1 cellular context compared by ENCODE assay signal in the genomic region with DNA sequence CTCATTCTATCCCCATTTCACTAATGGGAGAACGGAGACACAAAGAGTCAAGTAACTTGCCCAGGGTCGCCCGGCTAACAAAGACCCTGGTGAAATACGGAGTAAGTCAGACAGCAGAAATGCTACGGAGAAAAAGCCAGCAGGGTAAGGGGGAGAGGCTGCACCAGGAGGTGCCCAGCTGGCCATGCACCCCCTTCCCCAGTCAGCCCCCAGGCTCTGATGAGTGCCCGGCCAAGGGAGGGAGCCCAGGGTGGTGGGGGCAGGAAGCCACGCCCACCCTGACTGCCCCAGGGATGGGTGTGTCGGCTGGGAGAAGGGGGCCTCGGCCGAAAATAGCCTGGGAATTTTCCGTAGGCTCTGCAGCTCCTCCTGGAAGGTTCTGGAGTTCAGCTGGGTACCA.
TF ChIP-seq lines count a peak whose summit lies in the region.

No MANE protein-coding gene starts in this region.

TF ChIP-seq in HCT116, 20 proteins besides CTCF, POLR2A, EP300 and RAD21 (continued from another document):
- TF ChIP-seq, protein P1, sequence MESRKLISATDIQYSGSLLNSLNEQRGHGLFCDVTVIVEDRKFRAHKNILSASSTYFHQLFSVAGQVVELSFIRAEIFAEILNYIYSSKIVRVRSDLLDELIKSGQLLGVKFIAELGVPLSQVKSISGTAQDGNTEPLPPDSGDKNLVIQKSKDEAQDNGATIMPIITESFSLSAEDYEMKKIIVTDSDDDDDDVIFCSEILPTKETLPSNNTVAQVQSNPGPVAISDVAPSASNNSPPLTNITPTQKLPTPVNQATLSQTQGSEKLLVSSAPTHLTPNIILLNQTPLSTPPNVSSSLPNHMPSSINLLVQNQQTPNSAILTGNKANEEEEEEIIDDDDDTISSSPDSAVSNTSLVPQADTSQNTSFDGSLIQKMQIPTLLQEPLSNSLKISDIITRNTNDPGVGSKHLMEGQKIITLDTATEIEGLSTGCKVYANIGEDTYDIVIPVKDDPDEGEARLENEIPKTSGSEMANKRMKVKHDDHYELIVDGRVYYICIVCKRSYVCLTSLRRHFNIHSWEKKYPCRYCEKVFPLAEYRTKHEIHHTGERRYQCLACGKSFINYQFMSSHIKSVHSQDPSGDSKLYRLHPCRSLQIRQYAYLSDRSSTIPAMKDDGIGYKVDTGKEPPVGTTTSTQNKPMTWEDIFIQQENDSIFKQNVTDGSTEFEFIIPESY (IDR thresholded peaks at IDR 0.05; ENCODE audit: extremely low read depth, insufficient replicate concordance, low read length) = no peak
- no peak for TF ChIP-seq EGR1 (IDR thresholded peaks at IDR 0.05; ENCODE audit: low read depth)
- no peak for TF ChIP-seq FOSL1 (IDR thresholded peaks at IDR 0.05; ENCODE audit: low read depth)
- TF ChIP-seq, protein P2, sequence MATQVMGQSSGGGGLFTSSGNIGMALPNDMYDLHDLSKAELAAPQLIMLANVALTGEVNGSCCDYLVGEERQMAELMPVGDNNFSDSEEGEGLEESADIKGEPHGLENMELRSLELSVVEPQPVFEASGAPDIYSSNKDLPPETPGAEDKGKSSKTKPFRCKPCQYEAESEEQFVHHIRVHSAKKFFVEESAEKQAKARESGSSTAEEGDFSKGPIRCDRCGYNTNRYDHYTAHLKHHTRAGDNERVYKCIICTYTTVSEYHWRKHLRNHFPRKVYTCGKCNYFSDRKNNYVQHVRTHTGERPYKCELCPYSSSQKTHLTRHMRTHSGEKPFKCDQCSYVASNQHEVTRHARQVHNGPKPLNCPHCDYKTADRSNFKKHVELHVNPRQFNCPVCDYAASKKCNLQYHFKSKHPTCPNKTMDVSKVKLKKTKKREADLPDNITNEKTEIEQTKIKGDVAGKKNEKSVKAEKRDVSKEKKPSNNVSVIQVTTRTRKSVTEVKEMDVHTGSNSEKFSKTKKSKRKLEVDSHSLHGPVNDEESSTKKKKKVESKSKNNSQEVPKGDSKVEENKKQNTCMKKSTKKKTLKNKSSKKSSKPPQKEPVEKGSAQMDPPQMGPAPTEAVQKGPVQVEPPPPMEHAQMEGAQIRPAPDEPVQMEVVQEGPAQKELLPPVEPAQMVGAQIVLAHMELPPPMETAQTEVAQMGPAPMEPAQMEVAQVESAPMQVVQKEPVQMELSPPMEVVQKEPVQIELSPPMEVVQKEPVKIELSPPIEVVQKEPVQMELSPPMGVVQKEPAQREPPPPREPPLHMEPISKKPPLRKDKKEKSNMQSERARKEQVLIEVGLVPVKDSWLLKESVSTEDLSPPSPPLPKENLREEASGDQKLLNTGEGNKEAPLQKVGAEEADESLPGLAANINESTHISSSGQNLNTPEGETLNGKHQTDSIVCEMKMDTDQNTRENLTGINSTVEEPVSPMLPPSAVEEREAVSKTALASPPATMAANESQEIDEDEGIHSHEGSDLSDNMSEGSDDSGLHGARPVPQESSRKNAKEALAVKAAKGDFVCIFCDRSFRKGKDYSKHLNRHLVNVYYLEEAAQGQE (IDR thresholded peaks at IDR 0.05; ENCODE audit: low read depth) = no peak
- TF ChIP-seq ELF1 (IDR thresholded peaks at IDR 0.05; ENCODE audit: borderline replicate concordance, low read depth) = no peak
- TF ChIP-seq, protein P3, sequence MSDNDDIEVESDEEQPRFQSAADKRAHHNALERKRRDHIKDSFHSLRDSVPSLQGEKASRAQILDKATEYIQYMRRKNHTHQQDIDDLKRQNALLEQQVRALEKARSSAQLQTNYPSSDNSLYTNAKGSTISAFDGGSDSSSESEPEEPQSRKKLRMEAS (IDR thresholded peaks at IDR 0.05) = no peak
- no peak for TF ChIP-seq ZFX (IDR thresholded peaks at IDR 0.05)
- no peak for TF ChIP-seq EZH2phosphoT487 (IDR thresholded peaks at IDR 0.05; ENCODE audit: borderline replicate concordance)
- no peak for TF ChIP-seq SP1 (IDR thresholded peaks at IDR 0.05; ENCODE audit: low read depth)
- no peak for TF ChIP-seq CBX3 (IDR thresholded peaks at IDR 0.05; ENCODE audit: low read depth)
- TF ChIP-seq TCF7L2 (IDR thresholded peaks at IDR 0.05; ENCODE audit: borderline replicate concordance, extremely low read depth, insufficient read depth, insufficient read length) = no peak
